In the genomic region with DNA sequence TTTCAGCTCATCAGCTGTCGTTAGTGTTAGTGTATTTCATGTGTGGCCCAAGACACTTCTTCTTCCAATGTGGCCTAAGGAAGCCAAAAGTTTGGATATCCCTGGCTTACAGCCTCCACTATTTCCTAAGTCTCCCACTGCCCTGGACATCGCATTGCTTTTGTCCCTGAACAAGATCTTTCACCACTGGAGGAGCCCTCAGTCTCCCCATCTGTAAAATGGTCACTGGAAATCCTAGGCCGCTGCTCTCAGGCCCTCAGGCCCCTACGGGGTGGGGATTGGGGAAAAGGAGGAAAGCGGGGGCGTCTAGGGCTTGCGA, we compare ENCODE assay signal across 8 cellular contexts. TPM values are rescaled to one million over a fixed set of nuclear protein-coding genes. Genes with fewer than 3 reads are reported as not detected.
DNase-seq lines count a peak whose midpoint lies in the region; ATAC-seq and TF ChIP-seq lines count a peak whose summit lies in the region.

No MANE protein-coding gene starts in this region.

- H3K27ac ChIP-seq in skeletal muscle tissue (ENCODE audit: low read depth, low read length): peak overlapping the region; percentile 75

- H3K27me3 Mint-ChIP-seq in glutamatergic neuron (ENCODE audit: unreplicated experiment): peaks cover 15% of the 10 kb centered on the region

- CTCF ChIA-PET in GM10248 (lab: Yijun Ruan, JAX): no interaction called here

- TF ChIP-seq CTCF in WI38 (IDR thresholded peaks at IDR 0.05; ENCODE audit: low read depth, low read length): no peak
- no peak for TF ChIP-seq CTCF in glutamatergic neuron (IDR thresholded peaks at IDR 0.05; ENCODE audit: partially characterized antibody, unreplicated experiment)
- no peak for TF ChIP-seq CTCF in GM10248 (IDR thresholded peaks at IDR 0.05; ENCODE audit: control extremely low read depth, extremely low read depth, low read depth, missing control alignments)

- no peak for DNase-seq in H7
- DNase-seq in glutamatergic neuron: no peak
- no peak for DNase-seq in NCI-H82 treated with DMSO at 0.1 percent for 48 hours (lab: John Stamatoyannopoulos, UW; ENCODE audit: unreplicated experiment)
- no peak for DNase-seq in GM10248 (ENCODE audit: extremely low spot score)
- DNase-seq in iPS-NIHi11 (ENCODE audit: low spot score): no peak

- peaks cover 19 to 29% (median 27%) of the 10 kb centered on the region in 3 donors for H3K4me1 ChIP-seq in skeletal muscle tissue (ENCODE audit: control insufficient read depth in 3 of 3, insufficient read depth in 3 of 3, low read length in 3 of 3)

- peaks cover 2% of the 10 kb centered on the region for H3K9me3 Mint-ChIP-seq in glutamatergic neuron (ENCODE audit: unreplicated experiment)

- POLR2A ChIA-PET in GM10248 (lab: Yijun Ruan, JAX): no interaction called here

- H3K9ac ChIP-seq in skeletal muscle tissue (ENCODE audit: low read depth in 1 of 3, low read length in 3 of 3): peak overlapping the region in 1 of 3 donors; percentile 71

- H3K36me3 ChIP-seq in H7 (replicated peaks; ENCODE audit: control insufficient read depth, insufficient read depth, low read length) (no peaks in the 10 kb centered on the region), skeletal muscle tissue (ENCODE audit: control insufficient read depth in 3 of 3, insufficient read depth in 3 of 3, low read length in 3 of 3) (peaks cover 0 to 2% (median 0%) of the 10 kb centered on the region in 3 donors)

- no peak for ATAC-seq in GM19023 (IDR thresholded peaks at IDR 0.05; ENCODE audit: unreplicated experiment)

- peaks cover 3% of the 10 kb centered on the region for H3K4me1 Mint-ChIP-seq in glutamatergic neuron (ENCODE audit: low read depth, unreplicated experiment)

- H3K9me3 ChIP-seq in skeletal muscle tissue (ENCODE audit: control insufficient read depth in 3 of 3, low read length in 3 of 3): no peaks in the 10 kb centered on the region

- no peak overlapping the region for H3K27ac Mint-ChIP-seq in glutamatergic neuron (ENCODE audit: unreplicated experiment)

- peak overlapping the region; percentile 71 for H3K4me3 Mint-ChIP-seq in glutamatergic neuron (ENCODE audit: unreplicated experiment)

- no peaks in the 10 kb centered on the region for H3K36me3 Mint-ChIP-seq in glutamatergic neuron (ENCODE audit: unreplicated experiment)

- H3K4me3 ChIP-seq in H7 (ENCODE audit: insufficient read depth, low read depth, low read length) (0 out of 2 replicates have a peak overlapping the region, but pooled peaks have one; percentile 22), WI38 (ENCODE audit: low read depth, low read length) (peak overlapping the region; percentile 83; the same call in 1 of the 2 replicates), skeletal muscle tissue (ENCODE audit: low read length in 3 of 3) (peak overlapping the region; percentile 33 to 84 (median 77))

- H3K27me3 ChIP-seq in H7 (ENCODE audit: control insufficient read depth, insufficient read depth, low read length) (peaks cover 5% of the 10 kb centered on the region), skeletal muscle tissue (ENCODE audit: control insufficient read depth in 3 of 3, insufficient read depth in 3 of 3, low read length in 3 of 3) (no peaks in the 10 kb centered on the region)

RNA-seq across cellular contexts. Expression of gene LDLRAP1, which starts 0.3 kb away (rescaled TPM):
- 47.0 and 47.9 TPM in 2 replicates for total RNA-seq in H7 (2014; rRNA removed; shearing (Covaris generic))
- total RNA-seq in glutamatergic neuron (ENCODE audit: unreplicated experiment) (2.4 TPM), skeletal muscle tissue (4.7 TPM)

Comparison
In these comparisons a context has a peak if more than half of its experiments do, and no peak if none do; other contexts are left out.
1. H3K4me3 ChIP-seq: peak in every context shown above with its lines; median percentile 83 in WI38; 77 in skeletal muscle tissue; 22 in H7.